Comparison of ENCODE assay signal across 1 cellular context in genomic region chr22:45163417-45164216, GRCh38.
TF ChIP-seq lines count a peak whose summit lies in the region.

NUP50 (plus strand) TSS chr22:45163925; CDS start chr22:45168178, 4,253 bp downstream.

TF ChIP-seq in HepG2, 621 proteins besides CTCF, POLR2A, EP300 and RAD21 (continued from another document):
- no peak for TF ChIP-seq ZBTB40 (IDR thresholded peaks at IDR 0.05)
- TF ChIP-seq ZBTB40 (CRISPR knock-in tag; IDR thresholded peaks at IDR 0.05): peak; percentile 79
- TF ChIP-seq MIER3 (CRISPR knock-in tag; IDR thresholded peaks at IDR 0.05; ENCODE audit: borderline replicate concordance): peak; percentile 59; the same call in 1 of the 2 replicates
- TF ChIP-seq ZNF558 (CRISPR knock-in tag; IDR thresholded peaks at IDR 0.05; ENCODE audit: borderline replicate concordance): peak; percentile 97
- no peak for TF ChIP-seq FOXO4 (CRISPR knock-in tag; conservative IDR thresholded peaks at IDR 0.05)
- TF ChIP-seq ZNF296 (CRISPR knock-in tag; conservative IDR thresholded peaks at IDR 0.05): 0 out of 2 replicates have a peak, but pooled peaks have one; percentile 56
- peak; percentile 84 for TF ChIP-seq IRF9 (CRISPR knock-in tag; IDR thresholded peaks at IDR 0.05; ENCODE audit: borderline replicate concordance)
- TF ChIP-seq ARNTL (CRISPR knock-in tag; IDR thresholded peaks at IDR 0.05): peak; percentile 90
- no peak for TF ChIP-seq HNF4G (IDR thresholded peaks at IDR 0.05; ENCODE audit: borderline replicate concordance, low read depth, low read length)
- TF ChIP-seq HNF4G (CRISPR knock-in tag; IDR thresholded peaks at IDR 0.05; ENCODE audit: borderline replicate concordance, low read depth): no peak
- TF ChIP-seq TOPORS (CRISPR knock-in tag; IDR thresholded peaks at IDR 0.05): peak; percentile 93
- no peak; the same call in 1 of the 2 replicates for TF ChIP-seq HMG20A (CRISPR knock-in tag; IDR thresholded peaks at IDR 0.05; ENCODE audit: borderline replicate concordance)
- peak; percentile 93 for TF ChIP-seq ZNF781 (CRISPR knock-in tag; IDR thresholded peaks at IDR 0.05; ENCODE audit: borderline replicate concordance, not compliant biosample characterization)
- TF ChIP-seq RARG (CRISPR knock-in tag; IDR thresholded peaks at IDR 0.05; ENCODE audit: low read depth): 0 out of 2 replicates have a peak, but pooled peaks have one; percentile 51
- TF ChIP-seq ZFP36 (IDR thresholded peaks at IDR 0.05; ENCODE audit: borderline replicate concordance, low read depth, low read length, partially characterized antibody): no peak
- peak; percentile 68 for TF ChIP-seq RBM39 (IDR thresholded peaks at IDR 0.05; ENCODE audit: low read depth, low read length, poor library complexity, severe bottlenecking)
- TF ChIP-seq SRSF1 (optimal IDR thresholded peaks at IDR 0.05; ENCODE audit: low read depth, low read length): no peak
- peak; percentile 52 for TF ChIP-seq DRAP1 (CRISPR knock-in tag; IDR thresholded peaks at IDR 0.05)
- peak; percentile 77 for TF ChIP-seq RXRA (CRISPR knock-in tag; IDR thresholded peaks at IDR 0.05)
- peak; percentile 51; the same call in 1 of the 2 replicates for TF ChIP-seq ATF2 (CRISPR knock-in tag; IDR thresholded peaks at IDR 0.05)
- peak; percentile 75 for TF ChIP-seq ELF1 (CRISPR knock-in tag; IDR thresholded peaks at IDR 0.05)
- TF ChIP-seq ZSCAN12 (CRISPR knock-in tag; IDR thresholded peaks at IDR 0.05): peak; percentile 81; the same call in 1 of the 2 replicates
- TF ChIP-seq ZNF790 (CRISPR knock-in tag; IDR thresholded peaks at IDR 0.05; ENCODE audit: borderline replicate concordance): peak; percentile 74; the same call in 1 of the 2 replicates
- TF ChIP-seq ZFP36L2 (CRISPR knock-in tag; IDR thresholded peaks at IDR 0.05): no peak
- no peak for TF ChIP-seq ZBTB3 (CRISPR knock-in tag; IDR thresholded peaks at IDR 0.05; ENCODE audit: borderline replicate concordance, low read depth)
- TF ChIP-seq XRCC5 (optimal IDR thresholded peaks at IDR 0.05; ENCODE audit: low read length): no peak
- peak; percentile 92; the same call in 1 of the 2 replicates for TF ChIP-seq TMF1 (CRISPR knock-in tag; IDR thresholded peaks at IDR 0.05; ENCODE audit: low read depth)
- 0 out of 2 replicates have a peak, but pooled peaks have one; percentile 74 for TF ChIP-seq ZNF136 (CRISPR knock-in tag; IDR thresholded peaks at IDR 0.05; ENCODE audit: low read depth)
- TF ChIP-seq EZH2 (conservative IDR thresholded peaks at IDR 0.05; ENCODE audit: low read depth, low read length): no peak
- TF ChIP-seq ZNF703 (CRISPR knock-in tag; IDR thresholded peaks at IDR 0.05; ENCODE audit: borderline replicate concordance): peak; percentile 57; the same call in 1 of the 2 replicates
- TF ChIP-seq ZNF12 (CRISPR knock-in tag; IDR thresholded peaks at IDR 0.05): peak; percentile 69
- TF ChIP-seq ZNF891 (CRISPR knock-in tag; IDR thresholded peaks at IDR 0.05): peak; percentile 93
- peak; percentile 67; the same call in 1 of the 2 replicates for TF ChIP-seq ZNF570 (CRISPR knock-in tag; IDR thresholded peaks at IDR 0.05; ENCODE audit: borderline replicate concordance)
- no peak for TF ChIP-seq GLMP (CRISPR knock-in tag; IDR thresholded peaks at IDR 0.05; ENCODE audit: borderline replicate concordance)
- peak; percentile 77; the same call in 1 of the 2 replicates for TF ChIP-seq ZNF441 (CRISPR knock-in tag; IDR thresholded peaks at IDR 0.05; ENCODE audit: borderline replicate concordance)
- TF ChIP-seq TOE1 (CRISPR knock-in tag; IDR thresholded peaks at IDR 0.05): no peak; the same call in 1 of the 2 replicates
- no peak; the same call in none of the 2 replicates for TF ChIP-seq ZNF276 (CRISPR knock-in tag; IDR thresholded peaks at IDR 0.05; ENCODE audit: low read depth)
- no peak for TF ChIP-seq FLYWCH1 (CRISPR knock-in tag; IDR thresholded peaks at IDR 0.05)
- TF ChIP-seq NPAS2 (CRISPR knock-in tag; IDR thresholded peaks at IDR 0.05; ENCODE audit: borderline replicate concordance): no peak
